1 cellular context compared by ENCODE assay signal in the genomic region with DNA sequence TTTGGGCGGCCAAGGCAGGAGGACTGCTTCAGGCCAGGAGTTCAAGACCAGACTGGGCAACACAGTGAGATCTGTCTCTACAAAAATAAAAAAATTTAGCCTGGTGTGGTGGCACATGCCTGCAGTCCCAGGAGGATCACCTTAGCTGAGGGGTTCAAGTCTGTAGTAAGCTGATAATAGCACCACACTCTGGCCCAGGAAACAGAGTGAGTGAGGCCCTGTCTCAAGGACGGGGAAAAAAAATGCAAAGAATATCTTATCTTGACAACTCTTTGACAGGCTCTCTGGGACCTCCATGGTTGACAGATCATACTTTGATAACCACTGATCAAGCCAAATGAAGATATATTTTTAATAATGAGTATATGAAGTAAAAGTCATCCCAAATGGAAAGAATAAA.
TF ChIP-seq lines count a peak whose summit lies in the region.

No MANE protein-coding gene starts in this region.

TF ChIP-seq in K562, 482 proteins besides CTCF, POLR2A, EP300 and RAD21:
- TF ChIP-seq CBFA2T3 (IDR thresholded peaks at IDR 0.05) (peak; percentile 69), ZNF668 (CRISPR knock-in tag; IDR thresholded peaks at IDR 0.05) (no peak), ZNF165 (CRISPR knock-in tag; IDR thresholded peaks at IDR 0.05; ENCODE audit: borderline replicate concordance) (no peak), TCF3 (CRISPR knock-in tag; IDR thresholded peaks at IDR 0.05) (peak; percentile 11; the same call in 1 of the 2 replicates), NCOR1 (IDR thresholded peaks at IDR 0.05) (peak; percentile 39; the same call in 1 of the 2 replicates), BRF2 (IDR thresholded peaks at IDR 0.05; ENCODE audit: borderline replicate concordance, insufficient read depth, insufficient read length) (no peak), CBFA2T2 (conservative IDR thresholded peaks at IDR 0.05) (peak; percentile 33; the same call in 1 of the 2 replicates), MEIS2 (IDR thresholded peaks at IDR 0.05; ENCODE audit: partially characterized antibody) (peak; percentile 60), TAL1 (IDR thresholded peaks at IDR 0.05) (peak; percentile 23; the same call in 1 of the 2 replicates), DPF2 (IDR thresholded peaks at IDR 0.05) (peak; percentile 46; the same call in 1 of the 2 replicates), ARID1B (IDR thresholded peaks at IDR 0.05) (peak; percentile 59), ETS2 (tag; IDR thresholded peaks at IDR 0.05; ENCODE audit: borderline replicate concordance, poor library complexity, severe bottlenecking) (no peak), ZNF384 (IDR thresholded peaks at IDR 0.05; ENCODE audit: low read depth, low read length) (peak; percentile 49; the same call in 1 of the 2 replicates)
- TF ChIP-seq, protein P1, sequence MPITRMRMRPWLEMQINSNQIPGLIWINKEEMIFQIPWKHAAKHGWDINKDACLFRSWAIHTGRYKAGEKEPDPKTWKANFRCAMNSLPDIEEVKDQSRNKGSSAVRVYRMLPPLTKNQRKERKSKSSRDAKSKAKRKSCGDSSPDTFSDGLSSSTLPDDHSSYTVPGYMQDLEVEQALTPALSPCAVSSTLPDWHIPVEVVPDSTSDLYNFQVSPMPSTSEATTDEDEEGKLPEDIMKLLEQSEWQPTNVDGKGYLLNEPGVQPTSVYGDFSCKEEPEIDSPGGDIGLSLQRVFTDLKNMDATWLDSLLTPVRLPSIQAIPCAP (CRISPR knock-in tag; IDR thresholded peaks at IDR 0.05; ENCODE audit: borderline replicate concordance): no peak
- TF ChIP-seq, protein P2, sequence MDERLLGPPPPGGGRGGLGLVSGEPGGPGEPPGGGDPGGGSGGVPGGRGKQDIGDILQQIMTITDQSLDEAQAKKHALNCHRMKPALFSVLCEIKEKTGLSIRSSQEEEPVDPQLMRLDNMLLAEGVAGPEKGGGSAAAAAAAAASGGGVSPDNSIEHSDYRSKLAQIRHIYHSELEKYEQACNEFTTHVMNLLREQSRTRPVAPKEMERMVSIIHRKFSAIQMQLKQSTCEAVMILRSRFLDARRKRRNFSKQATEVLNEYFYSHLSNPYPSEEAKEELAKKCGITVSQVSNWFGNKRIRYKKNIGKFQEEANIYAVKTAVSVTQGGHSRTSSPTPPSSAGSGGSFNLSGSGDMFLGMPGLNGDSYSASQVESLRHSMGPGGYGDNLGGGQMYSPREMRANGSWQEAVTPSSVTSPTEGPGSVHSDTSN (CRISPR knock-in tag; IDR thresholded peaks at IDR 0.05; ENCODE audit: low read depth): no peak
- TF ChIP-seq, protein P2 (tag; conservative IDR thresholded peaks at IDR 0.05; ENCODE audit: low read depth): 0 out of 2 replicates have a peak, but pooled peaks have one; percentile 23
- TF ChIP-seq, protein P3, sequence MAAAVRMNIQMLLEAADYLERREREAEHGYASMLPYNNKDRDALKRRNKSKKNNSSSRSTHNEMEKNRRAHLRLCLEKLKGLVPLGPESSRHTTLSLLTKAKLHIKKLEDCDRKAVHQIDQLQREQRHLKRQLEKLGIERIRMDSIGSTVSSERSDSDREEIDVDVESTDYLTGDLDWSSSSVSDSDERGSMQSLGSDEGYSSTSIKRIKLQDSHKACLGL (CRISPR knock-in tag; IDR thresholded peaks at IDR 0.05; ENCODE audit: borderline replicate concordance, poor library complexity, severe bottlenecking): no peak
- TF ChIP-seq, protein P4, sequence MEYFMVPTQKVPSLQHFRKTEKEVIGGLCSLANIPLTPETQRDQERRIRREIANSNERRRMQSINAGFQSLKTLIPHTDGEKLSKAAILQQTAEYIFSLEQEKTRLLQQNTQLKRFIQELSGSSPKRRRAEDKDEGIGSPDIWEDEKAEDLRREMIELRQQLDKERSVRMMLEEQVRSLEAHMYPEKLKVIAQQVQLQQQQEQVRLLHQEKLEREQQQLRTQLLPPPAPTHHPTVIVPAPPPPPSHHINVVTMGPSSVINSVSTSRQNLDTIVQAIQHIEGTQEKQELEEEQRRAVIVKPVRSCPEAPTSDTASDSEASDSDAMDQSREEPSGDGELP (CRISPR knock-in tag; IDR thresholded peaks at IDR 0.05; ENCODE audit: borderline replicate concordance): no peak
- TF ChIP-seq, protein P5, sequence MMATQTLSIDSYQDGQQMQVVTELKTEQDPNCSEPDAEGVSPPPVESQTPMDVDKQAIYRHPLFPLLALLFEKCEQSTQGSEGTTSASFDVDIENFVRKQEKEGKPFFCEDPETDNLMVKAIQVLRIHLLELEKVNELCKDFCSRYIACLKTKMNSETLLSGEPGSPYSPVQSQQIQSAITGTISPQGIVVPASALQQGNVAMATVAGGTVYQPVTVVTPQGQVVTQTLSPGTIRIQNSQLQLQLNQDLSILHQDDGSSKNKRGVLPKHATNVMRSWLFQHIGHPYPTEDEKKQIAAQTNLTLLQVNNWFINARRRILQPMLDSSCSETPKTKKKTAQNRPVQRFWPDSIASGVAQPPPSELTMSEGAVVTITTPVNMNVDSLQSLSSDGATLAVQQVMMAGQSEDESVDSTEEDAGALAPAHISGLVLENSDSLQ (IDR thresholded peaks at IDR 0.05): peak; percentile 49
